ENCODE assay signal across 1 cellular context in the genomic region with DNA sequence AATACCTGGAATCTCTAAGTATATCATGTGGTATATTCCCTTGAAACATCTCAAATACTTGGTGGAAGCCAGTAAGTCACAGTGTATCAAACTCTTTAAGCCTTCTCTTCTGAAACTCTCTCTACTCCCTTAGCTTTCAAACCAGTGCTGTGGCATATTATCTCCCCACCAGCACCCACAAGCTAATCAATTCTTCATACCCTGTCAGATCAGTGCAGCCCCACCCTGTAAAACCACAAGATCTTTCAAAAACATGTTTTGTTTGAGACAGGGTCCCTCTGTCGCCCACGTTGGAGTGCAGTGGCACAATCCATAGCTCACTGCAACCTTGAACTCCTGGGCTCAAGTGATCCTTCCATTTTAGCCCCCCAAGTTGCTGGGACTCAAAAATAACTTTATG.
TF ChIP-seq lines count a peak whose summit lies in the region.

No MANE protein-coding gene starts in this region.

TF ChIP-seq in K562, 482 proteins besides CTCF, POLR2A, EP300 and RAD21 (continued from another document):
- TF ChIP-seq ZNF717 (CRISPR knock-in tag; IDR thresholded peaks at IDR 0.05) (no peak), CBFA2T2 (conservative IDR thresholded peaks at IDR 0.05) (0 out of 2 replicates have a peak, but pooled peaks have one; percentile 18), TBL1XR1 (IDR thresholded peaks at IDR 0.05; ENCODE audit: low read length in 2 of 2) (no peak), CBFA2T3 (IDR thresholded peaks at IDR 0.05) (peak; percentile 49), ZNF764 (CRISPR knock-in tag; IDR thresholded peaks at IDR 0.05; ENCODE audit: low read depth) (no peak), PCBP1 (IDR thresholded peaks at IDR 0.05; ENCODE audit: low read depth, low read length, poor library complexity, severe bottlenecking) (no peak), SRF (CRISPR knock-in tag; IDR thresholded peaks at IDR 0.05) (no peak), KDM1A (IDR thresholded peaks at IDR 0.05) (peak; percentile 28; a peak in 1 of 4 replicates), SMAD3 (CRISPR knock-in tag; conservative IDR thresholded peaks at IDR 0.05) (no peak), CHD1 (IDR thresholded peaks at IDR 0.05; ENCODE audit: low read length) (no peak), CHD2 (IDR thresholded peaks at IDR 0.05; ENCODE audit: low read depth, low read length) (no peak), KLF10 (CRISPR knock-in tag; IDR thresholded peaks at IDR 0.05) (no peak), FUS (optimal IDR thresholded peaks at IDR 0.05; ENCODE audit: low read depth, low read length) (no peak), KLF13 (tag; IDR thresholded peaks at IDR 0.05; ENCODE audit: borderline replicate concordance, low read depth) (no peak), ELF2 (CRISPR knock-in tag; IDR thresholded peaks at IDR 0.05) (no peak), ZNF133 (CRISPR knock-in tag; IDR thresholded peaks at IDR 0.05) (no peak), TRIM24 (IDR thresholded peaks at IDR 0.05) (no peak), NR2F6 (CRISPR knock-in tag; IDR thresholded peaks at IDR 0.05) (no peak), POLR2G (IDR thresholded peaks at IDR 0.05; ENCODE audit: low read depth, low read length) (no peak), ZBTB17 (CRISPR knock-in tag; IDR thresholded peaks at IDR 0.05) (no peak), DPF2 (IDR thresholded peaks at IDR 0.05) (no peak)
- TF ChIP-seq, protein P1, sequence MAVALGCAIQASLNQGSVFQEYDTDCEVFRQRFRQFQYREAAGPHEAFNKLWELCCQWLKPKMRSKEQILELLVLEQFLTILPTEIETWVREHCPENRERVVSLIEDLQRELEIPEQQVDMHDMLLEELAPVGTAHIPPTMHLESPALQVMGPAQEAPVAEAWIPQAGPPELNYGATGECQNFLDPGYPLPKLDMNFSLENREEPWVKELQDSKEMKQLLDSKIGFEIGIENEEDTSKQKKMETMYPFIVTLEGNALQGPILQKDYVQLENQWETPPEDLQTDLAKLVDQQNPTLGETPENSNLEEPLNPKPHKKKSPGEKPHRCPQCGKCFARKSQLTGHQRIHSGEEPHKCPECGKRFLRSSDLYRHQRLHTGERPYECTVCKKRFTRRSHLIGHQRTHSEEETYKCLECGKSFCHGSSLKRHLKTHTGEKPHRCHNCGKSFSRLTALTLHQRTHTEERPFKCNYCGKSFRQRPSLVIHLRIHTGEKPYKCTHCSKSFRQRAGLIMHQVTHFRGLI (CRISPR knock-in tag; IDR thresholded peaks at IDR 0.05): no peak
- TF ChIP-seq, protein P2, sequence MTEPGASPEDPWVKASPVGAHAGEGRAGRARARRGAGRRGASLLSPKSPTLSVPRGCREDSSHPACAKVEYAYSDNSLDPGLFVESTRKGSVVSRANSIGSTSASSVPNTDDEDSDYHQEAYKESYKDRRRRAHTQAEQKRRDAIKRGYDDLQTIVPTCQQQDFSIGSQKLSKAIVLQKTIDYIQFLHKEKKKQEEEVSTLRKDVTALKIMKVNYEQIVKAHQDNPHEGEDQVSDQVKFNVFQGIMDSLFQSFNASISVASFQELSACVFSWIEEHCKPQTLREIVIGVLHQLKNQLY (CRISPR knock-in tag; conservative IDR thresholded peaks at IDR 0.05): no peak
- TF ChIP-seq, protein P3, sequence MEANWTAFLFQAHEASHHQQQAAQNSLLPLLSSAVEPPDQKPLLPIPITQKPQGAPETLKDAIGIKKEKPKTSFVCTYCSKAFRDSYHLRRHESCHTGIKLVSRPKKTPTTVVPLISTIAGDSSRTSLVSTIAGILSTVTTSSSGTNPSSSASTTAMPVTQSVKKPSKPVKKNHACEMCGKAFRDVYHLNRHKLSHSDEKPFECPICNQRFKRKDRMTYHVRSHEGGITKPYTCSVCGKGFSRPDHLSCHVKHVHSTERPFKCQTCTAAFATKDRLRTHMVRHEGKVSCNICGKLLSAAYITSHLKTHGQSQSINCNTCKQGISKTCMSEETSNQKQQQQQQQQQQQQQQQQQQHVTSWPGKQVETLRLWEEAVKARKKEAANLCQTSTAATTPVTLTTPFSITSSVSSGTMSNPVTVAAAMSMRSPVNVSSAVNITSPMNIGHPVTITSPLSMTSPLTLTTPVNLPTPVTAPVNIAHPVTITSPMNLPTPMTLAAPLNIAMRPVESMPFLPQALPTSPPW (CRISPR knock-in tag; IDR thresholded peaks at IDR 0.05): no peak
- TF ChIP-seq, protein P4, sequence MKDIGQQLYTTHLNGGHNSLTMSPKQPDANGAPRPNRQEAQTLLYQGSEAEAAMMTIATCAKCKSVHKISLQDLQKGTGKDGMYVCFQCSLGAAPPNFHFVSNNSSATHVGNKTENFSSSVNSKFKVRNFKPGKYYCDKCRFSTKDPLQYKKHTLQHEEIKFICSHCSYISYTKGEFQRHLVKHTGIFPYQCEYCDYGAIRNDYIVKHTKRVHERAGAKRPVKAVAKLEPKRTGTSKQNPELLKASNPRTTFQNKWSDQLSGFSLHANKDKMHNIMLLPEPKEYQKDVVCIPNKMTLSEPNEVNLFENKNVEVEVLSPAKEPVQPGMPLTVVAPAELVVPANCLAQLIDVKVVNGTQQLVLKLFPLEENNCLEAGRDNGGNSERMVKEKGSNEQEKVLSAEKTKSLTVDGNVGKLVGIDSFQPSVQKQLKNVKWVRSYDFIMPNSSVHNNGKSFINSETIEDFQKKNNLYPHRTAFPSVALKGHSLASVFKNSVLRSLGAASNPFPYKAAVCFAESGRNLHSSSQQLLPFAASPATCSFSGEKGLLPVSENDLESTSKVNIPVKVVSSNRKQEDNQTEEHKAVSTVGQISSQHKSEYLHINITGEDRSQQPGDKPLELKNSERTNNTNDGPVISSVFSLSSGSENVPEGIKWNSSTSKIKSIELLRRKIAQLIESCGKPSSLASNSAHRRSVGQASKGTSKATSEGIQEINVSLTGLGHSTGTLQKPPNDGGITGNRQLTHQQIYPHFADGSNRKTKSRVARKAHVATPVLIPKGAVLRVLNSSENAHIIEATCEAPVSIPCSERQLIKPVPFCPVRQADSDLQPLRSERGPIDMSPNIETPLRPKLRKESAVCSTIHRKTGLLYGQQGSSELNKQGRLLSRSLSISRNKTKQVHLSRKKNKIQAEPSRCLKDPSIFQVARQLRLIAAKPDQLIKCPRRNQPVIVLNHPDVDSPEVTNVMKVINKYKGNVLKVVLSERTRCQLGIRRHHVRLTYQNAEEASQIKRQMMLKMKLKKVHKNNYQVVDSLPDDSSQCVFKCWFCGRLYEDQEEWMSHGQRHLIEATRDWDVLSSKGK (CRISPR knock-in tag; IDR thresholded peaks at IDR 0.05): no peak
- TF ChIP-seq, protein P5, sequence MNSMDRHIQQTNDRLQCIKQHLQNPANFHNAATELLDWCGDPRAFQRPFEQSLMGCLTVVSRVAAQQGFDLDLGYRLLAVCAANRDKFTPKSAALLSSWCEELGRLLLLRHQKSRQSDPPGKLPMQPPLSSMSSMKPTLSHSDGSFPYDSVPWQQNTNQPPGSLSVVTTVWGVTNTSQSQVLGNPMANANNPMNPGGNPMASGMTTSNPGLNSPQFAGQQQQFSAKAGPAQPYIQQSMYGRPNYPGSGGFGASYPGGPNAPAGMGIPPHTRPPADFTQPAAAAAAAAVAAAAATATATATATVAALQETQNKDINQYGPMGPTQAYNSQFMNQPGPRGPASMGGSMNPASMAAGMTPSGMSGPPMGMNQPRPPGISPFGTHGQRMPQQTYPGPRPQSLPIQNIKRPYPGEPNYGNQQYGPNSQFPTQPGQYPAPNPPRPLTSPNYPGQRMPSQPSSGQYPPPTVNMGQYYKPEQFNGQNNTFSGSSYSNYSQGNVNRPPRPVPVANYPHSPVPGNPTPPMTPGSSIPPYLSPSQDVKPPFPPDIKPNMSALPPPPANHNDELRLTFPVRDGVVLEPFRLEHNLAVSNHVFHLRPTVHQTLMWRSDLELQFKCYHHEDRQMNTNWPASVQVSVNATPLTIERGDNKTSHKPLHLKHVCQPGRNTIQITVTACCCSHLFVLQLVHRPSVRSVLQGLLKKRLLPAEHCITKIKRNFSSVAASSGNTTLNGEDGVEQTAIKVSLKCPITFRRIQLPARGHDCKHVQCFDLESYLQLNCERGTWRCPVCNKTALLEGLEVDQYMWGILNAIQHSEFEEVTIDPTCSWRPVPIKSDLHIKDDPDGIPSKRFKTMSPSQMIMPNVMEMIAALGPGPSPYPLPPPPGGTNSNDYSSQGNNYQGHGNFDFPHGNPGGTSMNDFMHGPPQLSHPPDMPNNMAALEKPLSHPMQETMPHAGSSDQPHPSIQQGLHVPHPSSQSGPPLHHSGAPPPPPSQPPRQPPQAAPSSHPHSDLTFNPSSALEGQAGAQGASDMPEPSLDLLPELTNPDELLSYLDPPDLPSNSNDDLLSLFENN (IDR thresholded peaks at IDR 0.05; ENCODE audit: low read depth in 2 of 2, low read length in 2 of 2): no peak
- TF ChIP-seq, protein P6, sequence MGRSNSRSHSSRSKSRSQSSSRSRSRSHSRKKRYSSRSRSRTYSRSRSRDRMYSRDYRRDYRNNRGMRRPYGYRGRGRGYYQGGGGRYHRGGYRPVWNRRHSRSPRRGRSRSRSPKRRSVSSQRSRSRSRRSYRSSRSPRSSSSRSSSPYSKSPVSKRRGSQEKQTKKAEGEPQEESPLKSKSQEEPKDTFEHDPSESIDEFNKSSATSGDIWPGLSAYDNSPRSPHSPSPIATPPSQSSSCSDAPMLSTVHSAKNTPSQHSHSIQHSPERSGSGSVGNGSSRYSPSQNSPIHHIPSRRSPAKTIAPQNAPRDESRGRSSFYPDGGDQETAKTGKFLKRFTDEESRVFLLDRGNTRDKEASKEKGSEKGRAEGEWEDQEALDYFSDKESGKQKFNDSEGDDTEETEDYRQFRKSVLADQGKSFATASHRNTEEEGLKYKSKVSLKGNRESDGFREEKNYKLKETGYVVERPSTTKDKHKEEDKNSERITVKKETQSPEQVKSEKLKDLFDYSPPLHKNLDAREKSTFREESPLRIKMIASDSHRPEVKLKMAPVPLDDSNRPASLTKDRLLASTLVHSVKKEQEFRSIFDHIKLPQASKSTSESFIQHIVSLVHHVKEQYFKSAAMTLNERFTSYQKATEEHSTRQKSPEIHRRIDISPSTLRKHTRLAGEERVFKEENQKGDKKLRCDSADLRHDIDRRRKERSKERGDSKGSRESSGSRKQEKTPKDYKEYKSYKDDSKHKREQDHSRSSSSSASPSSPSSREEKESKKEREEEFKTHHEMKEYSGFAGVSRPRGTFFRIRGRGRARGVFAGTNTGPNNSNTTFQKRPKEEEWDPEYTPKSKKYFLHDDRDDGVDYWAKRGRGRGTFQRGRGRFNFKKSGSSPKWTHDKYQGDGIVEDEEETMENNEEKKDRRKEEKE (IDR thresholded peaks at IDR 0.05; ENCODE audit: borderline replicate concordance in 1 of 2, control insufficient read depth in 1 of 2, low read depth in 2 of 2, low read length in 1 of 2): no peak
- TF ChIP-seq, protein P7, sequence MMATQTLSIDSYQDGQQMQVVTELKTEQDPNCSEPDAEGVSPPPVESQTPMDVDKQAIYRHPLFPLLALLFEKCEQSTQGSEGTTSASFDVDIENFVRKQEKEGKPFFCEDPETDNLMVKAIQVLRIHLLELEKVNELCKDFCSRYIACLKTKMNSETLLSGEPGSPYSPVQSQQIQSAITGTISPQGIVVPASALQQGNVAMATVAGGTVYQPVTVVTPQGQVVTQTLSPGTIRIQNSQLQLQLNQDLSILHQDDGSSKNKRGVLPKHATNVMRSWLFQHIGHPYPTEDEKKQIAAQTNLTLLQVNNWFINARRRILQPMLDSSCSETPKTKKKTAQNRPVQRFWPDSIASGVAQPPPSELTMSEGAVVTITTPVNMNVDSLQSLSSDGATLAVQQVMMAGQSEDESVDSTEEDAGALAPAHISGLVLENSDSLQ (IDR thresholded peaks at IDR 0.05): peak; percentile 19; the same call in 1 of the 2 replicates
